In genomic region chr13:106151056-106151699, GRCh38 we compare ENCODE assay signal across 10 cellular contexts.
DNase-seq lines count a peak whose midpoint lies in the region; ATAC-seq and TF ChIP-seq lines count a peak whose summit lies in the region.
"Had no signal": no experiment of that assay in that cellular context is flagged by ENCODE, and none has a peak within 500 bp of the region (broad histone marks: within the 10 kb centered on the region; RNA-seq: fewer than 3 reads in every experiment).

No MANE protein-coding gene starts in this region.

- DNase-seq in HCEC 1CT: peak; percentile 89
- DNase-seq in WTC11 (ENCODE audit: low spot score): no peak
- peak; percentile 43 for DNase-seq in hepatocyte (ENCODE audit: low spot score)
- DNase-seq in transverse colon: peak; percentile 37
- DNase-seq in T-helper 2 cell treated with Interferon-gamma antibody and Interleukin-4, amounts not matched to agents 5 μg/mL and 100 μg/mL, for 36 hours (ENCODE audit: low spot score): no peak
- no peak for DNase-seq in T-helper 1 cell
- DNase-seq: activated CD8-positive, alpha-beta T cell treated with anti-CD3 and anti-CD28 coated beads for 36 hours; cortex of kidney had no signal

- no peak for TF ChIP-seq POLR2A in transverse colon (IDR thresholded peaks at IDR 0.05)

- no peaks in the 10 kb centered on the region; the same call in 1 of the 2 replicates for H3K27me3 Mint-ChIP-seq in WTC11 (ENCODE audit: low read depth)
- H3K27me3 Mint-ChIP-seq in T-helper 2 cell treated with Interferon-gamma antibody and Interleukin-4, amounts not matched to agents 5 μg/mL and 100 μg/mL, for 36 hours (ENCODE audit: low read depth): no peaks in the 10 kb centered on the region
- H3K27me3 Mint-ChIP-seq: activated CD8-positive, alpha-beta T cell treated with anti-CD3 and anti-CD28 coated beads for 36 hours had no signal

- H3K36me3 Mint-ChIP-seq in WTC11: no peaks in the 10 kb centered on the region
- H3K36me3 Mint-ChIP-seq in T-helper 2 cell treated with Interferon-gamma antibody and Interleukin-4, amounts not matched to agents 5 μg/mL and 100 μg/mL, for 36 hours (ENCODE audit: low read depth): no peaks in the 10 kb centered on the region

- no peaks in the 10 kb centered on the region for H4K20me1 ChIP-seq in hepatocyte (ENCODE audit: insufficient read depth, poor library complexity, severe bottlenecking)

- peak overlapping the region; percentile 43 for H3K4me2 ChIP-seq in hepatocyte
- H3K4me2 ChIP-seq: KMS-11 had no signal

- peaks cover 47% of the 10 kb centered on the region for H3K4me1 Mint-ChIP-seq in WTC11
- no peaks in the 10 kb centered on the region for H3K4me1 Mint-ChIP-seq in T-helper 2 cell treated with Interferon-gamma antibody and Interleukin-4, amounts not matched to agents 5 μg/mL and 100 μg/mL, for 36 hours (ENCODE audit: low read depth)

- no peak overlapping the region for H3K4me3 Mint-ChIP-seq in WTC11
- H3K4me3 Mint-ChIP-seq in T-helper 2 cell treated with Interferon-gamma antibody and Interleukin-4, amounts not matched to agents 5 μg/mL and 100 μg/mL, for 36 hours: no peak overlapping the region
- H3K4me3 Mint-ChIP-seq: activated CD8-positive, alpha-beta T cell treated with anti-CD3 and anti-CD28 coated beads for 36 hours had no signal

- no peak for TF ChIP-seq EP300 in transverse colon (IDR thresholded peaks at IDR 0.05; ENCODE audit: low read depth)

- peak overlapping the region; percentile 15 for H2AFZ ChIP-seq in hepatocyte

- 50% methylated on average over 3 of the region's 3 CpGs for WGBS in hepatocyte (ENCODE audit: low lambda C conversion rate, missing lambda C conversion rate)
- WGBS in transverse colon (ENCODE audit: low coverage in 1 of 2), 2 donors: 60 to 76% methylated on average over 3 of the region's 3 CpGs

- no peaks in the 10 kb centered on the region for H3K79me2 ChIP-seq in hepatocyte

- H3K27ac ChIP-seq in hepatocyte (peak overlapping the region; percentile 86), transverse colon (peak overlapping the region; percentile 76 to 87 (median 83))
- H3K27ac ChIP-seq: KMS-11 had no signal

- H3K36me3 ChIP-seq in hepatocyte (replicated peaks; ENCODE audit: insufficient read depth, low read depth) (no peaks in the 10 kb centered on the region), transverse colon (no peaks in the 10 kb centered on the region)

- H3K4me3 ChIP-seq in hepatocyte (no peak overlapping the region), transverse colon (no peak overlapping the region)

- H3K27ac Mint-ChIP-seq in WTC11: peak overlapping the region; percentile 61
- no peak overlapping the region for H3K27ac Mint-ChIP-seq in T-helper 2 cell treated with Interferon-gamma antibody and Interleukin-4, amounts not matched to agents 5 μg/mL and 100 μg/mL, for 36 hours
- H3K27ac Mint-ChIP-seq: activated CD8-positive, alpha-beta T cell treated with anti-CD3 and anti-CD28 coated beads for 36 hours had no signal

- H3K27me3 ChIP-seq in hepatocyte: no peaks in the 10 kb centered on the region
- H3K27me3 ChIP-seq in transverse colon: no peaks in the 10 kb centered on the region

- no peaks in the 10 kb centered on the region for H3K9me3 ChIP-seq in hepatocyte (ENCODE audit: low read depth)
- H3K9me3 ChIP-seq in transverse colon: no peaks in the 10 kb centered on the region

- 0 out of 2 replicates have a peak, but pooled peaks cover 6% of the 10 kb centered on the region for H3K9me3 Mint-ChIP-seq in WTC11
- H3K9me3 Mint-ChIP-seq in T-helper 2 cell treated with Interferon-gamma antibody and Interleukin-4, amounts not matched to agents 5 μg/mL and 100 μg/mL, for 36 hours: no peaks in the 10 kb centered on the region
- H3K9me3 Mint-ChIP-seq: activated CD8-positive, alpha-beta T cell treated with anti-CD3 and anti-CD28 coated beads for 36 hours had no signal

- CTCF ChIA-PET in WTC11 (lab: Charles Lee): no interaction called here

- H3K9me2 ChIP-seq in hepatocyte (replicated peaks; ENCODE audit: insufficient read depth): no peaks in the 10 kb centered on the region

- TF ChIP-seq CTCF in WTC11 (IDR thresholded peaks at IDR 0.05) (no peak), hepatocyte (IDR thresholded peaks at IDR 0.05; ENCODE audit: poor library complexity) (no peak), transverse colon (IDR thresholded peaks at IDR 0.05) (no peak)

- POLR2A ChIA-PET in WTC11 (lab: Charles Lee): no interaction called here

- H3K4me1 ChIP-seq in hepatocyte (ENCODE audit: insufficient read depth): peaks cover 17% of the 10 kb centered on the region
- peaks cover 3 to 45% (median 17%) of the 10 kb centered on the region in 4 donors for H3K4me1 ChIP-seq in transverse colon

- ATAC-seq in WTC11 (peak; percentile 88), GM21526 (IDR thresholded peaks at IDR 0.05; ENCODE audit: low FRiP score, unreplicated experiment) (no peak)
- ATAC-seq: activated CD8-positive, alpha-beta T cell treated with anti-CD3 and anti-CD28 coated beads for 36 hours had no signal

- in situ Hi-C loops in transverse colon (cut with MboI; ENCODE audit: low pct_ligation_motif_present in 1 of 4, low pct_unique_long_range_greater_than_20kb in 1 of 4, low sequenced_read_pairs in 3 of 4): no loop called here

- intact Hi-C loops in transverse colon (cut with DNase I; ENCODE audit: low total_unique reads): no loop called here

TF ChIP-seq in WTC11, 78 proteins besides CTCF, POLR2A, EP300 and RAD21:
- no peak for TF ChIP-seq IRF2 (CRISPR knock-in tag; IDR thresholded peaks at IDR 0.05; ENCODE audit: borderline replicate concordance, low read depth)
- TF ChIP-seq E2F1 (CRISPR knock-in tag; IDR thresholded peaks at IDR 0.05): no peak
- TF ChIP-seq FOXP4 (CRISPR knock-in tag; IDR thresholded peaks at IDR 0.05): no peak
- no peak for TF ChIP-seq GRHL2 (CRISPR knock-in tag; IDR thresholded peaks at IDR 0.05; ENCODE audit: insufficient replicate concordance, severe bottlenecking)
TF ChIP-seq in WTC11: peak in this region for 0.

Comparison
In these comparisons a context has a peak if more than half of its experiments do, and no peak if none do; other contexts are left out.
1. DNase-seq: peak in HCEC 1CT (single experiment), hepatocyte (single experiment) and transverse colon (single experiment); none in WTC11 (single experiment), T-helper 2 cell treated with Interferon-gamma antibody and Interleukin-4, amounts not matched to agents 5 μg/mL and 100 μg/mL, for 36 hours (single experiment) and T-helper 1 cell (0 of 5).